ENCODE assay signal across 31 cellular contexts in genomic region chr10:53072144-53072543, GRCh38.
"Had no signal": no experiment of that assay in that cellular context is flagged by ENCODE, and none has a peak within 500 bp of the region (broad histone marks: within the 10 kb centered on the region; RNA-seq: fewer than 3 reads in every experiment).

No MANE protein-coding gene starts in this region.

- H3K27ac Mint-ChIP-seq: activated CD4-positive, alpha-beta memory T cell treated with anti-CD3 and anti-CD28 coated beads, Interleukin-2, amount 10 ng/mL, durations not matched to agents 7 days and 5 days; activated CD4-positive, alpha-beta T cell treated with anti-CD3 and anti-CD28 coated beads for 36 hours; activated CD4-positive, alpha-beta T cell treated with anti-CD3 and anti-CD28 coated beads, Interleukin-2, amount 10 ng/mL, durations not matched to agents 7 days and 5 days; activated naive CD4-positive, alpha-beta T cell treated with anti-CD3 and anti-CD28 coated beads, Interleukin-2, amount 10 ng/mL, durations not matched to agents 7 days and 5 days; activated naive CD4-positive, alpha-beta T cell treated with anti-CD3 and anti-CD28 coated beads, Interleukin-2, amount 50 U/mL, for 72 hours; activated naive CD8-positive, alpha-beta T cell treated with anti-CD3 and anti-CD28 coated beads, Interleukin-2, amount 10 ng/mL, durations not matched to agents 7 days and 5 days; activated T-cell treated with anti-CD3 and anti-CD28 coated beads, Interleukin-2, amount 50 U/mL, for 24 hours; activated T-cell treated with anti-CD3 and anti-CD28 coated beads, Interleukin-2, amount 50 U/mL, for 72 hours; brain; T-helper 17 cell; T-helper 2 cell treated with Interferon-gamma antibody and Interleukin-4, amounts not matched to agents 5 μg/mL and 100 μg/mL, for 36 hours had no signal

- H3K9me3 Mint-ChIP-seq: activated CD4-positive, alpha-beta T cell treated with anti-CD3 and anti-CD28 coated beads, Interleukin-2, amount 10 ng/mL, durations not matched to agents 7 days and 5 days; brain had no signal

- H3K4me3 Mint-ChIP-seq: activated CD4-positive, alpha-beta memory T cell treated with anti-CD3 and anti-CD28 coated beads, Interleukin-2, amount 10 ng/mL, durations not matched to agents 7 days and 5 days; activated CD4-positive, alpha-beta T cell treated with anti-CD3 and anti-CD28 coated beads for 36 hours; activated CD4-positive, alpha-beta T cell treated with anti-CD3 and anti-CD28 coated beads, Interleukin-2, amount 10 ng/mL, durations not matched to agents 7 days and 5 days; activated naive CD4-positive, alpha-beta T cell treated with anti-CD3 and anti-CD28 coated beads, Interleukin-2, amount 10 ng/mL, durations not matched to agents 7 days and 5 days; activated naive CD8-positive, alpha-beta T cell treated with anti-CD3 and anti-CD28 coated beads, Interleukin-2, amount 10 ng/mL, durations not matched to agents 7 days and 5 days; activated T-cell treated with anti-CD3 and anti-CD28 coated beads, Interleukin-2, amount 50 U/mL, for 24 hours; activated T-cell treated with anti-CD3 and anti-CD28 coated beads, Interleukin-2, amount 50 U/mL, for 72 hours; brain; T-helper 17 cell; T-helper 2 cell treated with Interferon-gamma antibody and Interleukin-4, amounts not matched to agents 5 μg/mL and 100 μg/mL, for 36 hours had no signal

- H3K4me1 Mint-ChIP-seq: activated CD4-positive, alpha-beta memory T cell treated with anti-CD3 and anti-CD28 coated beads, Interleukin-2, amount 10 ng/mL, durations not matched to agents 7 days and 5 days; activated CD4-positive, alpha-beta T cell treated with anti-CD3 and anti-CD28 coated beads for 36 hours; activated CD4-positive, alpha-beta T cell treated with anti-CD3 and anti-CD28 coated beads, Interleukin-2, amount 10 ng/mL, durations not matched to agents 7 days and 5 days; activated naive CD4-positive, alpha-beta T cell treated with anti-CD3 and anti-CD28 coated beads, Interleukin-2, amount 10 ng/mL, durations not matched to agents 7 days and 5 days; activated naive CD8-positive, alpha-beta T cell treated with anti-CD3 and anti-CD28 coated beads, Interleukin-2, amount 10 ng/mL, durations not matched to agents 7 days and 5 days; brain; T-helper 17 cell had no signal

- H3K27ac ChIP-seq: ascending aorta, breast epithelium, cardiac muscle cell, colonic mucosa, epithelial cell of prostate had no signal

- DNase-seq: activated CD4-positive, alpha-beta memory T cell treated with anti-CD3 and anti-CD28 coated beads, Interleukin-2, amount 10 ng/mL, durations not matched to agents 7 days and 5 days; activated CD4-positive, alpha-beta T cell treated with anti-CD3 and anti-CD28 coated beads for 36 hours; activated CD4-positive, alpha-beta T cell treated with anti-CD3 and anti-CD28 coated beads, Interleukin-2, amount 10 ng/mL, durations not matched to agents 7 days and 5 days; activated CD4-positive, alpha-beta T cell treated with anti-CD3 and anti-CD28 coated beads, Interleukin-2, amount 50 U/mL, for 4 hours; activated CD4-positive, CD25-positive, alpha-beta regulatory T cell; activated CD4-positive, CD25-positive, alpha-beta regulatory T cell treated with anti-CD3 and anti-CD28 coated beads, Interleukin-2, amount 50 U/mL, for 72 hours; activated CD8-positive, alpha-beta memory T cell treated with anti-CD3 and anti-CD28 coated beads, Interleukin-2, amount 50 U/mL, for 48 hours; activated gamma-delta T cell; activated naive CD4-positive, alpha-beta T cell; activated naive CD4-positive, alpha-beta T cell treated with anti-CD3 and anti-CD28 coated beads, Interleukin-2, amount 10 ng/mL, durations not matched to agents 7 days and 5 days; activated naive CD8-positive, alpha-beta T cell treated with anti-CD3 and anti-CD28 coated beads, Interleukin-2, amount 10 ng/mL, durations not matched to agents 7 days and 5 days; activated T-cell treated with anti-CD3 and anti-CD28 coated beads for 4 hours; activated T-cell treated with anti-CD3 and anti-CD28 coated beads, Interleukin-2, amount 50 U/mL, for 24 hours; activated T-cell treated with anti-CD3 and anti-CD28 coated beads, Interleukin-2, amount 50 U/mL, for 72 hours; central memory CD4-positive, alpha-beta T cell; cerebellar nuclear complex; effector CD8-positive, alpha-beta T cell; foreskin fibroblast; head of caudate nucleus; T-helper 1 cell; T-helper 17 cell; T1000 had no signal

- H3K4me3 ChIP-seq: ascending aorta, breast epithelium, cardiac muscle cell, colonic mucosa had no signal

- H3K27me3 Mint-ChIP-seq: activated CD4-positive, alpha-beta memory T cell treated with anti-CD3 and anti-CD28 coated beads, Interleukin-2, amount 10 ng/mL, durations not matched to agents 7 days and 5 days; activated CD4-positive, alpha-beta T cell treated with anti-CD3 and anti-CD28 coated beads for 36 hours; activated CD4-positive, alpha-beta T cell treated with anti-CD3 and anti-CD28 coated beads, Interleukin-2, amount 10 ng/mL, durations not matched to agents 7 days and 5 days; activated naive CD4-positive, alpha-beta T cell treated with anti-CD3 and anti-CD28 coated beads, Interleukin-2, amount 10 ng/mL, durations not matched to agents 7 days and 5 days; activated naive CD8-positive, alpha-beta T cell treated with anti-CD3 and anti-CD28 coated beads, Interleukin-2, amount 10 ng/mL, durations not matched to agents 7 days and 5 days; activated T-cell treated with anti-CD3 and anti-CD28 coated beads, Interleukin-2, amount 50 U/mL, for 24 hours; brain; T-helper 17 cell had no signal

- H3K36me3 ChIP-seq: ascending aorta, breast epithelium, cardiac muscle cell, colonic mucosa had no signal

- ATAC-seq: activated CD4-positive, alpha-beta T cell treated with anti-CD3 and anti-CD28 coated beads for 36 hours; activated naive CD4-positive, alpha-beta T cell treated with anti-CD3 and anti-CD28 coated beads, Interleukin-2, amount 50 U/mL, for 72 hours; activated T-cell treated with anti-CD3 and anti-CD28 coated beads, Interleukin-2, amount 50 U/mL, for 72 hours; esophagus mucosa; T-helper 17 cell had no signal

- H3K9me3 ChIP-seq: ascending aorta, breast epithelium, colonic mucosa had no signal

- H3K4me1 ChIP-seq: ascending aorta, breast epithelium, colonic mucosa had no signal

- H3K27me3 ChIP-seq: ascending aorta, breast epithelium, cardiac muscle cell, colonic mucosa had no signal

- H3K36me3 Mint-ChIP-seq: activated naive CD4-positive, alpha-beta T cell treated with anti-CD3 and anti-CD28 coated beads, Interleukin-2, amount 10 ng/mL, durations not matched to agents 7 days and 5 days; activated naive CD4-positive, alpha-beta T cell treated with anti-CD3 and anti-CD28 coated beads, Interleukin-2, amount 50 U/mL, for 72 hours; activated naive CD8-positive, alpha-beta T cell treated with anti-CD3 and anti-CD28 coated beads, Interleukin-2, amount 10 ng/mL, durations not matched to agents 7 days and 5 days; brain had no signal
